Comparison of ENCODE assay signal across 8 cellular contexts in the genomic region with DNA sequence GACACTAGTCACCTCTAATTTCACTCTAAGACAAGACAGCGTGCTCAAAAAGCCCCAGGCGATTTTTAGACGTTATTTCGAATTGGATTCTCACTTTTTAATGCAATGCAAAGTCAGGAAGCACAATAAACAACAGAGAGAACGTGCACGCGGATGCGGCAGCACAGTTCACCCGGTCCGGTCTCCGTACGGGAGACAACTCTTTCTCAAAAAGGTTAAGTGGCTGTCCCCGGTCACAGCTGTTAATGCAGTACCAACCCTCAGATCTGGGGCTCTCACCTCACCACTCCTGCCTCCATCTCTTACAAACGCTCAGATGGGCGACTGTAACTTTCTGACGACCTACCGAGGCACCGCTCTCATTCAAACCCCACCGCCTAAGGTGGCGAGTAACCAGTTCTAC. TPM values are rescaled to one million over a fixed set of nuclear protein-coding genes. Genes with fewer than 3 reads are reported as not detected.
DNase-seq lines count a peak whose midpoint lies in the region; ATAC-seq, FAIRE-seq and TF ChIP-seq lines count a peak whose summit lies in the region.

No MANE protein-coding gene starts in this region.

- CTCF ChIA-PET in CD8-positive, alpha-beta T cell (lab: Charles Lee), result interaction anchor here (0.6 to 1.9 kb wide), 3 partner anchors 11 to 16 kb away, joined by 3 to 4 read pairs (median 3); no protein-coding TSS in a partner anchor

- peak overlapping the region; percentile 86 for H3K4me3 ChIP-seq in CD8-positive, alpha-beta T cell (ENCODE audit: low read depth, low read length)
- H3K4me3 ChIP-seq in SU-DHL-6 (ENCODE audit: insufficient read depth, low read length, poor library complexity, severe bottlenecking) (peak overlapping the region; percentile 83), fibroblast of pulmonary artery (replicated peaks; ENCODE audit: low read depth, low read length) (peak overlapping the region; percentile 96), psoas muscle (peak overlapping the region; percentile 82)

- H3K27ac Mint-ChIP-seq in CD8-positive, alpha-beta T cell, result peak overlapping the region; percentile 98

- ATAC-seq in CD8-positive, alpha-beta T cell, result peak; percentile 8
- ATAC-seq in GM21737 (IDR thresholded peaks at IDR 0.05; ENCODE audit: unreplicated experiment), result peak; percentile 11
- peak; percentile 0 to 12 (median 4) for ATAC-seq in psoas muscle

- FAIRE-seq in H54 (lab: Jason Lieb, UNC), result no peak

- H3K4me1 Mint-ChIP-seq in CD8-positive, alpha-beta T cell (ENCODE audit: low read depth), result peaks cover 43% of the 10 kb centered on the region

- H3K36me3 ChIP-seq in CD8-positive, alpha-beta T cell (ENCODE audit: insufficient read depth, low read length), result no peaks in the 10 kb centered on the region
- H3K36me3 ChIP-seq in SU-DHL-6 (ENCODE audit: low read length) (peaks cover 4% of the 10 kb centered on the region; the same call in 1 of the 2 replicates), psoas muscle (ENCODE audit: insufficient read depth in 1 of 2, low read depth in 1 of 2) (no peaks in the 10 kb centered on the region)

- no peak for TF ChIP-seq CTCF in CD8-positive, alpha-beta T cell (IDR thresholded peaks at IDR 0.05)
- no peak for TF ChIP-seq CTCF in SU-DHL-6 (IDR thresholded peaks at IDR 0.05; ENCODE audit: insufficient read depth, low read length, poor library complexity, severe bottlenecking)
- TF ChIP-seq CTCF in fibroblast of pulmonary artery (IDR thresholded peaks at IDR 0.05; ENCODE audit: low read length, missing control alignments), result no peak
- no peak for TF ChIP-seq CTCF in psoas muscle (IDR thresholded peaks at IDR 0.05)

- peak overlapping the region; percentile 82 for H3K4me2 ChIP-seq in SU-DHL-6 (ENCODE audit: low read depth, low read length, poor library complexity, severe bottlenecking)

- H3K36me3 Mint-ChIP-seq in CD8-positive, alpha-beta T cell, result peaks cover 17% of the 10 kb centered on the region

- WGBS in psoas muscle, 3 donors, result 0% methylated on average over 20 of the region's 20 CpGs

- H2AFZ ChIP-seq in SU-DHL-6 (ENCODE audit: low read depth, low read length, severe bottlenecking), result no peak overlapping the region

- peaks cover 32% of the 10 kb centered on the region for H3K4me1 ChIP-seq in CD8-positive, alpha-beta T cell (ENCODE audit: insufficient read depth, low read length)
- H3K4me1 ChIP-seq in psoas muscle, result peaks cover 43% of the 10 kb centered on the region

- H3K27me3 Mint-ChIP-seq in CD8-positive, alpha-beta T cell (ENCODE audit: low read depth), result no peaks in the 10 kb centered on the region

- H3K79me2 ChIP-seq in SU-DHL-6 (ENCODE audit: insufficient read depth, low read length), result peaks cover 55% of the 10 kb centered on the region

- H3K9me2 ChIP-seq in SU-DHL-6 (replicated peaks; ENCODE audit: insufficient read depth, low read length), result no peaks in the 10 kb centered on the region

- POLR2A ChIA-PET in CD8-positive, alpha-beta T cell (lab: Charles Lee), result interaction anchor here (0.6 to 2.4 kb wide), 8 partner anchors 10 to 68 kb away, joined by 3 to 7 read pairs (median 4); a partner anchor contains a TSS

- H3F3A ChIP-seq in SU-DHL-6 (ENCODE audit: insufficient read depth), result peaks cover 21% of the 10 kb centered on the region; the same call in 1 of the 2 replicates

- intact Hi-C loops in CD8-positive, alpha-beta T cell (cut with DNase I, micrococcal nuclease), result loop anchor here (1.0 to 10.0 kb wide), 9 partner anchors 124 to 901 kb away; a partner anchor contains a TSS
- intact Hi-C loops in psoas muscle (cut with DNase I), result loop anchor here (5.0 to 10.0 kb wide), 2 partner anchors 89 to 209 kb away; no protein-coding TSS in a partner anchor

- H3K9me3 Mint-ChIP-seq in CD8-positive, alpha-beta T cell, result no peaks in the 10 kb centered on the region

- H4K20me1 ChIP-seq in SU-DHL-6 (ENCODE audit: low read depth, low read length), result peaks cover 29% of the 10 kb centered on the region

- H3K27ac ChIP-seq in CD8-positive, alpha-beta T cell (ENCODE audit: low read depth, low read length), result peak overlapping the region; percentile 81
- peak overlapping the region; percentile 84 for H3K27ac ChIP-seq in SU-DHL-6 (ENCODE audit: low read depth, low read length)
- peak overlapping the region; percentile 93 for H3K27ac ChIP-seq in psoas muscle

- peak in 1 of 7 experiments; percentile 21 for DNase-seq in CD8-positive, alpha-beta T cell
- DNase-seq in fibroblast of pulmonary artery (ENCODE audit: low read depth) (peak; percentile 5), psoas muscle (no peak), NCI-H2081 treated with DMSO at 0.1 percent for 48 hours (lab: John Stamatoyannopoulos, UW) (no peak), H54 (ENCODE audit: insufficient read length, low spot score) (no peak), hippocampal formation (lab: John Stamatoyannopoulos, UW) (no peak)

- H3K27me3 ChIP-seq in CD8-positive, alpha-beta T cell (ENCODE audit: insufficient read depth, low read length), result no peaks in the 10 kb centered on the region
- H3K27me3 ChIP-seq in SU-DHL-6 (ENCODE audit: low read length) (no peaks in the 10 kb centered on the region), psoas muscle (ENCODE audit: insufficient read depth in 3 of 3, low read length in 2 of 3) (no peaks in the 10 kb centered on the region)

- H3K9me3 ChIP-seq in CD8-positive, alpha-beta T cell (ENCODE audit: low read length), result no peaks in the 10 kb centered on the region
- H3K9me3 ChIP-seq in SU-DHL-6 (ENCODE audit: insufficient read depth, low read length) (no peaks in the 10 kb centered on the region), psoas muscle (no peaks in the 10 kb centered on the region)

- peak overlapping the region; percentile 88 for H3K9ac ChIP-seq in SU-DHL-6 (ENCODE audit: low read length)

- TF ChIP-seq POLR2A in H54 (IDR thresholded peaks at IDR 0.05; ENCODE audit: low read depth, low read length), result no peak

- peak overlapping the region; percentile 99 for H3K4me3 Mint-ChIP-seq in CD8-positive, alpha-beta T cell

RNA-seq across cellular contexts. Expression of a gene that starts 1.2 kb away (rescaled TPM):
- total RNA-seq in CD8-positive, alpha-beta T cell, result 100 to 1,000 TPM; 171 to 172 TPM
- 100 to 1,000 TPM; 114 to 134 (median 116) TPM for total RNA-seq in psoas muscle
- polyA plus RNA-seq in psoas muscle, result 100 to 1,000 TPM in 1 of 3 donors, 10 to 100 TPM in 2; 52.6 to 121 (median 68.2) TPM

RNA-seq across cellular contexts. Expression of a gene that starts 53.4 kb away (rescaled TPM):
- not detected for total RNA-seq in CD8-positive, alpha-beta T cell
- 1 to 10 TPM in 2 of 4 donors, under 1 TPM in 2; 0.09 to 2.6 (median 1.3) TPM for total RNA-seq in psoas muscle
- polyA plus RNA-seq in psoas muscle, result 10 to 100 TPM in 1 of 3 donors, 1 to 10 TPM in 1, under 1 TPM in 1; 0.86 to 27.9 (median 2.8) TPM
